ENCODE assay signal across 1 cellular context in genomic region chr20:61935926-61936700, GRCh38.
TF ChIP-seq lines count a peak whose summit lies in the region.

No MANE protein-coding gene starts in this region.

TF ChIP-seq in WTC11, 78 proteins besides CTCF, POLR2A, EP300 and RAD21 (continued from another document):
- TF ChIP-seq USF2 (CRISPR knock-in tag; IDR thresholded peaks at IDR 0.05): no peak
- no peak for TF ChIP-seq FOXJ3 (CRISPR knock-in tag; IDR thresholded peaks at IDR 0.05; ENCODE audit: borderline replicate concordance)
- TF ChIP-seq CREB1 (CRISPR knock-in tag; IDR thresholded peaks at IDR 0.05): no peak
- TF ChIP-seq TEAD4 (CRISPR knock-in tag; IDR thresholded peaks at IDR 0.05): no peak
- TF ChIP-seq ZNF317 (CRISPR knock-in tag; IDR thresholded peaks at IDR 0.05; ENCODE audit: borderline replicate concordance, low read depth): no peak
- TF ChIP-seq ZNF232 (CRISPR knock-in tag; IDR thresholded peaks at IDR 0.05): no peak
- TF ChIP-seq AFF4 (CRISPR knock-in tag; IDR thresholded peaks at IDR 0.05; ENCODE audit: borderline replicate concordance): no peak
- TF ChIP-seq MAX (CRISPR knock-in tag; IDR thresholded peaks at IDR 0.05): no peak
